Comparison of ENCODE assay signal across 14 cellular contexts in the genomic region with DNA sequence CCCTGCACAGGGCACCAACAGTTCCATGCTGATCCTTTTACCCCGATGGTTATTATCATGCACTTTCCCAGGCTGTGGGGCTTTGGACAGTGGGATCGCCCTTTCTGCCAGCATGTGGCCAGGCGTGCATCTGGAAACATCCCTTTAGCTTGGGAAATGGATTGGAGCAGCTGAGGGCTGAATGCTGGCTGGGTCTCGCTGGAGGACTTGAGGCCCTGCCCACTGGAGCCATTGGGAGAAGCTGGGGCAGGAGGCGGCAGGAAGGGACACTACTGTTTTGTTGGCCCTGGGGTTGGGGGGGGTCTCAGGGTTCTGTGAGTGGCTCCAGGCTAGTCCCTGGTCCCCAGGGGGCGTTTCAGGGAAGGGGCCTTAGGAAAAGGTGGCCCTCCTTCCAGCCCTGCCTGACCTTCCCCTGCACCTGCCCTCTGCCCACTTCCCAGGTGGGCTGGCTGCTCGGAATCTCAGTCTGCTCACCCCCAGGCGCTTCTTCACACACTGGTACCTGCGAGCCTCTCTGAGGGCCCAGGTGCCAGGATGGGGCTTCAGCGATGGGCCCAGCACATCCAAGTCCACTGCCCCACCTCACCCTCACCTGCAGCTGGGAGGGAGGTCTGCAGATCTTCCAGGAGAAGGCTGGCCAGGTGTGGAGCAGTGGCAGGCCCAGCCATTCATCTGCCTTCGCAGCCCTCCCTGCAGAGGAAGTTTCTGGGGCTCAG. TPM values are rescaled to one million over a fixed set of nuclear protein-coding genes. Genes with fewer than 3 reads are reported as not detected.
"Had no signal": no experiment of that assay in that cellular context is flagged by ENCODE, and none has a peak within 500 bp of the region (broad histone marks: within the 10 kb centered on the region; RNA-seq: fewer than 3 reads in every experiment).

No MANE protein-coding gene starts in this region.

- H3K4me3 ChIP-seq: ascending aorta, cardiac muscle cell, esophagus squamous epithelium, ovary, thyroid gland, vagina had no signal

- H3K27ac ChIP-seq: ascending aorta, cardiac muscle cell, esophagus squamous epithelium, ovary, vagina had no signal

- H3K4me1 ChIP-seq: ascending aorta, esophagus squamous epithelium, thyroid gland, vagina had no signal

- H3K27ac Mint-ChIP-seq: activated CD4-positive, alpha-beta T cell treated with anti-CD3 and anti-CD28 coated beads for 36 hours; activated CD8-positive, alpha-beta T cell treated with anti-CD3 and anti-CD28 coated beads, Interleukin-2, amount 10 ng/mL, durations not matched to agents 7 days and 5 days; activated naive CD8-positive, alpha-beta T cell treated with anti-CD3 and anti-CD28 coated beads, Interleukin-2, amount 50 U/mL, for 24 hours; nephron progenitor cell had no signal

- H3K36me3 ChIP-seq: ascending aorta, cardiac muscle cell, ovary had no signal

- H3K9me3 Mint-ChIP-seq: activated naive CD8-positive, alpha-beta T cell treated with anti-CD3 and anti-CD28 coated beads, Interleukin-2, amount 50 U/mL, for 24 hours; nephron progenitor cell had no signal

- H3K4me1 Mint-ChIP-seq: activated CD4-positive, alpha-beta T cell treated with anti-CD3 and anti-CD28 coated beads for 36 hours; activated naive CD8-positive, alpha-beta T cell treated with anti-CD3 and anti-CD28 coated beads, Interleukin-2, amount 50 U/mL, for 24 hours had no signal

- H3K27me3 ChIP-seq: ascending aorta, cardiac muscle cell, esophagus squamous epithelium, ovary, thyroid gland, vagina had no signal

- H3K9me3 ChIP-seq: ascending aorta, esophagus squamous epithelium, ovary, thyroid gland, vagina had no signal

- H3K4me3 Mint-ChIP-seq: activated CD4-positive, alpha-beta T cell treated with anti-CD3 and anti-CD28 coated beads for 36 hours; activated CD8-positive, alpha-beta T cell treated with anti-CD3 and anti-CD28 coated beads, Interleukin-2, amount 10 ng/mL, durations not matched to agents 7 days and 5 days; activated naive CD8-positive, alpha-beta T cell treated with anti-CD3 and anti-CD28 coated beads, Interleukin-2, amount 50 U/mL, for 24 hours; nephron progenitor cell had no signal

- H3K27me3 Mint-ChIP-seq: activated CD4-positive, alpha-beta T cell treated with anti-CD3 and anti-CD28 coated beads for 36 hours; activated naive CD8-positive, alpha-beta T cell treated with anti-CD3 and anti-CD28 coated beads, Interleukin-2, amount 50 U/mL, for 24 hours had no signal

- DNase-seq: activated CD4-positive, alpha-beta T cell treated with anti-CD3 and anti-CD28 coated beads for 36 hours; activated CD8-positive, alpha-beta memory T cell treated with anti-CD3 and anti-CD28 coated beads, Interleukin-2, amount 50 U/mL, for 48 hours; activated CD8-positive, alpha-beta T cell treated with anti-CD3 and anti-CD28 coated beads, Interleukin-2, amount 10 ng/mL, durations not matched to agents 7 days and 5 days; activated naive CD4-positive, alpha-beta T cell treated with Interleukin-2 at 50 U/mL for 16 hours; activated naive CD8-positive, alpha-beta T cell treated with anti-CD3 and anti-CD28 coated beads, Interleukin-2, amount 50 U/mL, for 24 hours; esophagus squamous epithelium; foreskin fibroblast; nephron progenitor cell; T-helper 9 cell had no signal

- ATAC-seq: activated CD4-positive, alpha-beta T cell treated with anti-CD3 and anti-CD28 coated beads for 36 hours; activated CD8-positive, alpha-beta T cell treated with anti-CD3 and anti-CD28 coated beads, Interleukin-2, amount 10 ng/mL, durations not matched to agents 7 days and 5 days; activated naive CD8-positive, alpha-beta T cell treated with anti-CD3 and anti-CD28 coated beads, Interleukin-2, amount 50 U/mL, for 24 hours had no signal

RNA-seq across cellular contexts. Expression of a gene that starts 1.6 kb away (rescaled TPM):
- total RNA-seq: activated CD4-positive, alpha-beta T cell treated with anti-CD3 and anti-CD28 coated beads for 36 hours; ascending aorta; cardiac muscle cell had no signal
- polyA plus RNA-seq: cardiac muscle cell had no signal

RNA-seq across cellular contexts. Expression of a gene that starts 28.1 kb away (rescaled TPM):
- total RNA-seq: ascending aorta, vagina had no signal

RNA-seq across cellular contexts. Expression of a gene that starts 38.1 kb away (rescaled TPM):
- total RNA-seq: cardiac muscle cell had no signal
